Comparison of ENCODE assay signal across 1 cellular context in the genomic region with DNA sequence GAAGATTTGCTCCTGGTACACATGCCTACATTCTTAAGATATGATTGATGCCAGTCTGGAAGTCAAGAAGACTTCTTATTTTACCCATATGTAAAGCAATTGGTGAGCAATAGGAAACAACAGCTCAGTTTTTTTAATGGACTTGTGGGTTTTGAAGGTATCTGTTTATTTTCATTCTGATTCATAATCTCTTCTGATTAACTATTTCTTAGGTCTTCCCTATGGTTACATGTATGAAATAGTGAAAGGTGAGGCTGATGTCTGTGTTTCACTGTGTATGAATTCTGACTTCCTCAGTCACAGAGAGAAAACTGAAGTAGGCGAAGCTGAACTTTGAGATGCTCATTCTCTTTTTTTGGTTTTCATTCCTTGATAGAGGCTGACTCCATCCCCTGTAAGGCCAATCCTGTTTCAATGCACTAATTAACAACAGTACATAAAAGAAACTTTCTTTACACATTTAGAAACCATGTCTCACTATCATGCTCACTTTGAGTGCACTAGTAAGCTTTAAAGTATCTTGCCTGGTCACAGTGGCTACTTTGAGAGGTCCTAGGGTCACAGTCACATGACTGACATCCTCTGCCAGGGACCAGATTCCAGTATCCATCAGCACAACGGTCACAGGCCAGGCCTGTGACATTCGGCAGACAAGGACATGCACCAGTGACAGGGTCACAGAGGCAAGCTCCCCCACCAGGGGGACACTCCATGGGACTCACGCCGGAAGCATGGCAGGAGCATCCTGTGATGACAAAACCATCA.
A peak's percentile ranks its signal among the peaks of the same experiment; 100 is the strongest.
TF ChIP-seq lines count a peak whose summit lies in the region.

No MANE protein-coding gene starts in this region.

TF ChIP-seq in endothelial cell of umbilical vein, 7 proteins besides CTCF, POLR2A, EP300 and RAD21:
- TF ChIP-seq JUN (IDR thresholded peaks at IDR 0.05; ENCODE audit: borderline replicate concordance, insufficient read depth, insufficient read length, low read depth) (no peak), FOS (IDR thresholded peaks at IDR 0.05; ENCODE audit: borderline replicate concordance, insufficient read depth, low read length) (peak; percentile 15)
